Comparison of ENCODE assay signal across 9 cellular contexts in the genomic region with DNA sequence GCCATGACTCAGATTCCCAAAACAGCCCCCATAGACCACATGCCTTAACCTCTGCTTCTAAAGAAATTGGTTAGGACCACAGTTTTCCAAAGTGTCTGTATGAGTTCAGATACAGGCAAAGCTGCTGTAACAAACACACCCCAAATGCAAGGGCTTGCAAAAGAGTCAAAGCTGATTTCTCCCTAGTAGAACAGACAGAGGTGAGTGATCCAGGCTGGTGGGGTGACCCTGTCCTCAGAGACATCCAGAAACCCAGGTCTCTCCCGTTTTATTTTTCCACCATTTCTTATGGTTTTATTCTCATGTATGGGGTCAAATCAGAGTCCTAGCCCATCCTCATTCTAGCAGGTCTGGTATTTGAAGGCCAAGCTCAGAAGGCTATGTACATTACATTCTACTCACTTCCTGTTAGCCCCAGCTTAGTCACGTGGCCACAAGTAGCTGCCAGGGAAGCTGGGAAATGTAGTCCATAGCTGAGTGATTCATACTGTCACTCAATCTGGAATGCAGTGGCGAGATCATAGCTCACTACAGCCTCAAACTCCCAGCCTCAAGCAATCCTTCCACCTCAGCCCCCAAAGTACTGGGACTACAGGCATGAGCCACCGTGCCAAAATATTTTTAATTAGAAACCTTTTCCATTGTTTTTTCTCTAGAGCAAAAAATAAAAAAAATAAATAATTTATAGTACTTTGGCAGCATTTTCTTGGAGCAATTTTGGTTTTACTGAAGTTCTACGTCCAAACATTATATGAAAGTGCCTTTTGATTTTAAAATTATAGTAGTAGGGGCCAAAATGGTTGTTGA.
A peak's percentile ranks its signal among the peaks of the same experiment; 100 is the strongest.
DNase-seq lines count a peak whose midpoint lies in the region; ATAC-seq, FAIRE-seq and TF ChIP-seq lines count a peak whose summit lies in the region.
"Had no signal": no experiment of that assay in that cellular context is flagged by ENCODE, and none has a peak within 500 bp of the region (broad histone marks: within the 10 kb centered on the region; RNA-seq: fewer than 3 reads in every experiment).

No MANE protein-coding gene starts in this region.

- FAIRE-seq in keratinocyte (lab: Jason Lieb, UNC), result peak; percentile 86
- no peak for FAIRE-seq in kidney (lab: Jason Lieb, UNC)

- dilution Hi-C loops in keratinocyte (cut with MboI; ENCODE audit: extremely low pct_ligation_motif_present, low sequenced_read_pairs), result no loop called here

- H3K4me2 ChIP-seq in keratinocyte (ENCODE audit: control insufficient read depth, extremely low read depth, insufficient read depth, low read depth, low read length), result no peak overlapping the region

- no peaks in the 10 kb centered on the region for H3K27me3 ChIP-seq in keratinocyte (ENCODE audit: control insufficient read depth, extremely low read depth, insufficient read depth, low read length)

- POLR2A ChIA-PET in GM10248 (lab: Yijun Ruan, JAX), result no interaction called here

- H3K36me3 Mint-ChIP-seq in osteocyte (ENCODE audit: unreplicated experiment), result no peaks in the 10 kb centered on the region

- H3K4me1 ChIP-seq in keratinocyte (ENCODE audit: control insufficient read depth, extremely low read depth, insufficient read depth, low read length) (no peaks in the 10 kb centered on the region), kidney (ENCODE audit: control insufficient read depth in 1 of 2, insufficient read depth in 1 of 2, low read depth in 1 of 2, low read length in 2 of 2) (no peaks in the 10 kb centered on the region)

- no peak overlapping the region for H3K27ac Mint-ChIP-seq in osteocyte (ENCODE audit: unreplicated experiment)

- no peak overlapping the region for H3K4me3 ChIP-seq in keratinocyte (ENCODE audit: control insufficient read depth in 2 of 3, extremely low read depth in 1 of 3, insufficient read depth in 2 of 3, low read depth in 1 of 3, low read length in 3 of 3)
- no peak overlapping the region for H3K4me3 ChIP-seq in kidney (ENCODE audit: low read length in 2 of 2)
- H3K4me3 ChIP-seq: SK-N-MC had no signal

- DNase-seq in GM10248 (ENCODE audit: extremely low spot score), result peak; percentile 57
- peak; percentile 99 for DNase-seq in HuH-7.5 (ENCODE audit: low spot score)
- DNase-seq in T1000 (lab: John Stamatoyannopoulos, UW), result peak; percentile 50
- no peak for DNase-seq in keratinocyte (ENCODE audit: low read depth, low spot score)
- no peak for DNase-seq in kidney
- no peak for DNase-seq in osteocyte (ENCODE audit: extremely low spot score, unreplicated experiment)
- DNase-seq in activated CD8-positive, alpha-beta memory T cell treated with anti-CD3 and anti-CD28 coated beads, Interleukin-2, amount 50 U/mL, for 4 hours, result no peak

- TF ChIP-seq CTCF in GM10248 (IDR thresholded peaks at IDR 0.05; ENCODE audit: control extremely low read depth, extremely low read depth, low read depth, missing control alignments) (no peak), keratinocyte (optimal IDR thresholded peaks at IDR 0.05 in 1 of 3, IDR thresholded peaks at IDR 0.05 in 1 of 3, conservative IDR thresholded peaks at IDR 0.05 in 1 of 3; ENCODE audit: extremely low read depth in 1 of 3, insufficient read depth in 2 of 3, low read length in 3 of 3) (no peak), kidney (IDR thresholded peaks at IDR 0.05; ENCODE audit: borderline replicate concordance, extremely low read depth, insufficient read depth) (no peak), osteocyte (IDR thresholded peaks at IDR 0.05) (no peak)

- no peaks in the 10 kb centered on the region for H3K9me3 Mint-ChIP-seq in osteocyte (ENCODE audit: unreplicated experiment)

- intact Hi-C loops in kidney (cut with DNase I), result no loop called here

- no peaks in the 10 kb centered on the region for H3K9me3 ChIP-seq in keratinocyte (ENCODE audit: control insufficient read depth, low read depth, low read length)
- H3K9me3 ChIP-seq in kidney (ENCODE audit: control insufficient read depth in 1 of 2, low read length in 2 of 2), result no peaks in the 10 kb centered on the region

- CTCF ChIA-PET in GM10248 (lab: Yijun Ruan, JAX), result interaction anchor here (1.2 to 2.0 kb wide), 3 partner anchors 17 to 203 kb away, joined by 3 to 5 read pairs (median 3); no protein-coding TSS in a partner anchor

- H3K9ac ChIP-seq in keratinocyte (ENCODE audit: control insufficient read depth, extremely low read depth, insufficient read depth, low read length) (no peak overlapping the region), kidney (ENCODE audit: low read length in 2 of 2) (no peak overlapping the region)

- H4K20me1 ChIP-seq in keratinocyte (ENCODE audit: control insufficient read depth, extremely low read depth, insufficient read depth, low read length), result no peaks in the 10 kb centered on the region

- H3K79me2 ChIP-seq in keratinocyte (ENCODE audit: control insufficient read depth, insufficient read depth, low read length), result no peaks in the 10 kb centered on the region

- H3K4me1 Mint-ChIP-seq in osteocyte (ENCODE audit: unreplicated experiment), result no peaks in the 10 kb centered on the region

- no peak for ATAC-seq in GM18520 (IDR thresholded peaks at IDR 0.05; ENCODE audit: unreplicated experiment)

- H2AFZ ChIP-seq in keratinocyte (ENCODE audit: control insufficient read depth, low read length), result peak overlapping the region; percentile 45

- H3K27me3 Mint-ChIP-seq in osteocyte (ENCODE audit: unreplicated experiment), result no peaks in the 10 kb centered on the region

- no peaks in the 10 kb centered on the region for H3K36me3 ChIP-seq in keratinocyte (ENCODE audit: control insufficient read depth in 2 of 2, extremely low read depth in 1 of 2, insufficient read depth in 2 of 2, low read length in 2 of 2)
- H3K36me3 ChIP-seq in kidney (ENCODE audit: control insufficient read depth in 1 of 2, insufficient read depth in 2 of 2, low read length in 2 of 2), result peaks cover 0 to 2% of the 10 kb centered on the region in 2 donors

- H3K9me1 ChIP-seq in keratinocyte (ENCODE audit: control insufficient read depth, extremely low read depth, insufficient read depth, low read length), result no peaks in the 10 kb centered on the region

- no peak overlapping the region for H3K27ac ChIP-seq in keratinocyte (ENCODE audit: control insufficient read depth, insufficient read depth, low read length)
- H3K27ac ChIP-seq in kidney (ENCODE audit: low read depth in 2 of 2, low read length in 2 of 2), result no peak overlapping the region
- H3K27ac ChIP-seq: SK-N-MC had no signal

- H3K4me3 Mint-ChIP-seq in osteocyte (ENCODE audit: unreplicated experiment), result no peak overlapping the region

Comparison
In these comparisons a context has a peak if more than half of its experiments do, and no peak if none do; other contexts are left out.
1. DNase-seq: peak in GM10248 (single experiment), HuH-7.5 (single experiment) and T1000 (single experiment); none in keratinocyte (single experiment), kidney (single experiment), osteocyte (single experiment) and activated CD8-positive, alpha-beta memory T cell treated with anti-CD3 and anti-CD28 coated beads, Interleukin-2, amount 50 U/mL, for 4 hours (single experiment).